ENCODE assay signal across 1 cellular context in the genomic region with DNA sequence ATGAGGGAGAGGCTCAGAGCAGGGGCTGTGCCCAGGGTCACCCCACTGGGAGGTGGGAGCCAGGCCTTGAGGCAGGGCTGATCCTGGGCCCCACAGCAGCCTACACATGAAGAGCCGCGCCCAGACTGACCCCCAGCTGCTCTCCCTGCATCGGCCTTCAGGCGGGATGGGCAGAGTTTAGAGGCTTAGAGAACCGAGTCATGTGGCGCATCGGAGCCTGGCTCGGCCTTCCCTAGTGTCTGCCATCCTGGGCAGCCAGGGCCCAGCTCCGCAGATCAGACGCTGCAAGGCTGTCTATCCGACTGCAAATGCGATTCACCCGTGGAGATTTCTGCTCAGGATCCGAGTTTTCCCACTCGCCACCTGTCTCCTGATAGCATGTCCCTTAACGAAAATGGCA.
TF ChIP-seq lines count a peak whose summit lies in the region.

No MANE protein-coding gene starts in this region.

TF ChIP-seq in K562, 482 proteins besides CTCF, POLR2A, EP300 and RAD21:
- TF ChIP-seq POLR2G (IDR thresholded peaks at IDR 0.05; ENCODE audit: low read depth, low read length): 0 out of 2 replicates have a peak, but pooled peaks have one; percentile 0
